Comparison of ENCODE assay signal across 12 cellular contexts in genomic region chr15:43689607-43690301, GRCh38. TPM values are rescaled to one million over a fixed set of nuclear protein-coding genes. Genes with fewer than 3 reads are reported as not detected.
DNase-seq lines count a peak whose midpoint lies in the region; ATAC-seq, FAIRE-seq and TF ChIP-seq lines count a peak whose summit lies in the region.
"Not testable (repeated sequence)": the region's sequence is repeated elsewhere in the genome, so short reads cannot be mapped to it uniquely, and the experiment has no call there.
"Had no signal": no experiment of that assay in that cellular context is flagged by ENCODE, and none has a peak within 500 bp of the region (broad histone marks: within the 10 kb centered on the region; RNA-seq: fewer than 3 reads in every experiment).

No MANE protein-coding gene starts in this region.

- not testable (repeated sequence) for TF ChIP-seq POLR2A in body of pancreas (IDR thresholded peaks at IDR 0.05); HepG2 (IDR thresholded peaks at IDR 0.05; ENCODE audit: insufficient read depth in 1 of 2, low read depth in 2 of 2, low read length in 2 of 2)

- H3K27me3 ChIP-seq in PC-3 (ENCODE audit: low read length); body of pancreas; HepG2 (ENCODE audit: control insufficient read depth in 1 of 2, insufficient read depth in 2 of 2, low read length in 2 of 2): not testable (repeated sequence)

- not testable (repeated sequence) for H3K4me3 ChIP-seq in PC-3 (ENCODE audit: low read length); body of pancreas; HepG2 (replicated peaks in 1 of 3; ENCODE audit: insufficient read depth in 1 of 3, low read depth in 2 of 3, low read length in 3 of 3)

- peak; percentile 99 for FAIRE-seq in HepG2 (lab: Jason Lieb, UNC)
- peak; percentile 94 for FAIRE-seq in urothelium cell line (lab: Jason Lieb, UNC)

- ATAC-seq in GM18867 (IDR thresholded peaks at IDR 0.05; ENCODE audit: unreplicated experiment) (peak; percentile 97), GM21367 (IDR thresholded peaks at IDR 0.05; ENCODE audit: unreplicated experiment) (peak; percentile 89), HG02678 (IDR thresholded peaks at IDR 0.05; ENCODE audit: unreplicated experiment) (peak; percentile 97), HG03135 (IDR thresholded peaks at IDR 0.05; ENCODE audit: unreplicated experiment) (peak; percentile 96), PC-3 (peak; percentile 93), body of pancreas (peak; percentile 96), HepG2 (peak; percentile 94)

- BruUV-seq in PC-3 (replicated peaks; lab: Mats Ljungman, UMichigan); HepG2 (replicated peaks; lab: Mats Ljungman, UMichigan): not testable (repeated sequence)

- H2AFZ ChIP-seq in PC-3 (ENCODE audit: low read length); HepG2 (ENCODE audit: low read length): not testable (repeated sequence)

- H3K9me2 ChIP-seq in PC-3 (replicated peaks; ENCODE audit: low read length): not testable (repeated sequence)

- not testable (repeated sequence) for H3K79me2 ChIP-seq in PC-3 (ENCODE audit: low read length); HepG2 (ENCODE audit: insufficient read depth, low read length)

- WGBS in body of pancreas, 2 donors: no CpG with 5 or more reads among the region's 54 CpGs
- WGBS in HepG2 (ENCODE audit: low lambda C conversion rate): no CpG with 5 or more reads among the region's 54 CpGs

- CTCF ChIA-PET in PC-3 (lab: Charles Lee); HepG2 (lab: Yijun Ruan, JAX; ENCODE audit: low intra/inter-chr PET ratio, low total read pairs): not testable (repeated sequence)

- not testable (repeated sequence) for H3K9ac ChIP-seq in PC-3 (ENCODE audit: low read length); HepG2 (ENCODE audit: insufficient read depth, low read depth, low read length)

- in situ Hi-C loops in HepG2 (cut with HindIII; ENCODE audit: extremely low pct_ligation_motif_present, low pct_unique_long_range_greater_than_20kb): not testable (repeated sequence)

- not testable (repeated sequence) for H4K20me1 ChIP-seq in PC-3 (ENCODE audit: low read length); HepG2 (ENCODE audit: insufficient read depth, low read length)

- not testable (repeated sequence) for H3K36me3 ChIP-seq in PC-3 (ENCODE audit: low read depth, low read length); body of pancreas (replicated peaks in 1 of 2; ENCODE audit: insufficient read depth in 1 of 2, low read depth in 2 of 2); HepG2 (replicated peaks in 1 of 2; ENCODE audit: control insufficient read depth in 1 of 2, insufficient read depth in 2 of 2, low read length in 2 of 2)

- H3K4me2 ChIP-seq in PC-3 (ENCODE audit: low read length); HepG2 (ENCODE audit: low read depth, low read length): not testable (repeated sequence)

- not testable (repeated sequence) for TF ChIP-seq EP300 in HepG2 (IDR thresholded peaks at IDR 0.05; ENCODE audit: low read depth in 2 of 2, low read length in 2 of 2); HepG2 (CRISPR knock-in tag; IDR thresholded peaks at IDR 0.05; ENCODE audit: borderline replicate concordance)

- not testable (repeated sequence) for H3K9me3 ChIP-seq in PC-3 (ENCODE audit: low read length); body of pancreas; HepG2 (ENCODE audit: low read length)

- not testable (repeated sequence) for H3K4me1 ChIP-seq in PC-3 (ENCODE audit: insufficient read depth, low read length); body of pancreas; HepG2 (ENCODE audit: insufficient read depth, low read length)

- H3K27ac ChIP-seq in PC-3 (ENCODE audit: low read length); body of pancreas; HepG2 (ENCODE audit: extremely low read length, insufficient read depth, low read length): not testable (repeated sequence)

- POLR2A ChIA-PET in PC-3 (lab: Charles Lee; ENCODE audit: unreplicated experiment); HepG2 (lab: Yijun Ruan, JAX): not testable (repeated sequence)

- intact Hi-C loops in PC-3 (cut with micrococcal nuclease); body of pancreas (cut with DNase I); HepG2 (cut with micrococcal nuclease; ENCODE audit: unreplicated experiment): not testable (repeated sequence)

- H3F3A ChIP-seq in PC-3 (ENCODE audit: low read length, unreplicated experiment): not testable (repeated sequence)

- DNase-seq in PC-3; body of pancreas; HepG2 (ENCODE audit: low spot score); urothelium cell line (ENCODE audit: low spot score): not testable (repeated sequence)

- TF ChIP-seq RAD21 in HepG2 (CRISPR knock-in tag; IDR thresholded peaks at IDR 0.05): not testable (repeated sequence)

- TF ChIP-seq CTCF in PC-3 (conservative IDR thresholded peaks at IDR 0.05; ENCODE audit: low read depth, low read length); body of pancreas (IDR thresholded peaks at IDR 0.05); HepG2 (CRISPR knock-in tag; IDR thresholded peaks at IDR 0.05): not testable (repeated sequence)

RNA-seq across cellular contexts. Expression of gene CKMT1A, which starts 3.9 kb away (rescaled TPM):
- 1.7 and 4.4 TPM in 2 replicates for total RNA-seq in PC-3 (2014; rRNA removed)
- 1 to 10 TPM in 1 of 2 donors, not detected in 1; 2.6 TPM for total RNA-seq in body of pancreas
- total RNA-seq in HepG2 (2016; rRNA removed; fragmentation: Illumina TruSeq; extraction: Trizol): 0.13 TPM in 1 of 2 replicates, not detected in the other
- not detected in 2 replicates for total RNA-seq in HepG2 (2016; cell fraction: cytosol; rRNA removed; fragmentation: Illumina TruSeq; extraction: Trizol; ENCODE audit: low read depth)
- total RNA-seq in HepG2 (2016; cell fraction: insoluble cytoplasmic fraction; rRNA removed; fragmentation: Illumina TruSeq; extraction: Trizol): 0.22 TPM in 1 of 2 replicates, not detected in the other
- total RNA-seq in HepG2 (2016; cell fraction: membrane; rRNA removed; fragmentation: Illumina TruSeq; extraction: Trizol): not detected in 2 replicates
- total RNA-seq in HepG2 (2016; cell fraction: nucleus; rRNA removed; fragmentation: Illumina TruSeq; extraction: Trizol): 0.41 TPM in 1 of 2 replicates, not detected in the other
- 0.46 TPM in 1 of 2 replicates, not detected in the other for polyA plus RNA-seq in HepG2 (2011; rRNA removed)
- 0.03 and 0.27 TPM in 2 replicates for polyA plus RNA-seq in HepG2 (2011; cell fraction: cytosol; rRNA removed)
- polyA plus RNA-seq in HepG2 (2011; cell fraction: nucleus; rRNA removed): 0.11 and 0.23 TPM in 2 replicates
- polyA plus RNA-seq in HepG2 (2012): 0.17 and 0.34 TPM in 2 replicates
- 0.09 and 0.27 TPM in 2 replicates for polyA plus RNA-seq in HepG2 (2016; cell fraction: cytosol; fragmentation: Illumina TruSeq; extraction: Trizol; ENCODE audit: low read depth)
- polyA plus RNA-seq in HepG2 (2016; cell fraction: insoluble cytoplasmic fraction; fragmentation: Illumina TruSeq; extraction: Trizol; ENCODE audit: low read depth): 0.20 and 0.40 TPM in 2 replicates
- 0.12 TPM in 1 of 2 replicates, not detected in the other for polyA plus RNA-seq in HepG2 (2016; cell fraction: membrane; fragmentation: Illumina TruSeq; extraction: Trizol; ENCODE audit: low read depth)
- polyA plus RNA-seq in HepG2 (2016; cell fraction: nucleus; fragmentation: Illumina TruSeq; extraction: Trizol; ENCODE audit: insufficient read depth, low read depth): 1.4 TPM in 1 of 2 replicates, not detected in the other
- polyA minus RNA-seq in HepG2 (2011; rRNA and poly(A)+ RNA removed; ENCODE audit: low replicate concordance): 1.8 and 2.1 TPM in 2 replicates
- 0.70 TPM in 1 of 2 replicates, not detected in the other for polyA minus RNA-seq in HepG2 (2011; cell fraction: cytosol; rRNA and poly(A)+ RNA removed)
- not detected in 2 replicates for polyA minus RNA-seq in HepG2 (2011; cell fraction: nucleus; rRNA and poly(A)+ RNA removed)
- total RNA-seq: activated CD8-positive, alpha-beta memory T cell treated with anti-CD3 and anti-CD28 coated beads for 36 hours; fibroblast of villous mesenchyme; LHCN-M2 had no signal
- polyA plus RNA-seq: CD14-positive monocyte had no signal

RNA-seq across cellular contexts. Expression of gene CATSPER2, which starts 41.1 kb away (rescaled TPM):
- total RNA-seq in PC-3 (2014; rRNA removed): 0.55 and 4.0 TPM in 2 replicates
- 10 to 100 TPM in 1 of 2 donors, 1 to 10 TPM in 1; 8.3 to 16.2 TPM for total RNA-seq in body of pancreas
- total RNA-seq in HepG2 (2016; rRNA removed; fragmentation: Illumina TruSeq; extraction: Trizol): 0.53 and 0.66 TPM in 2 replicates
- total RNA-seq in HepG2 (2016; cell fraction: cytosol; rRNA removed; fragmentation: Illumina TruSeq; extraction: Trizol; ENCODE audit: low read depth): 0.18 and 0.20 TPM in 2 replicates
- 0.62 and 1.6 TPM in 2 replicates for total RNA-seq in HepG2 (2016; cell fraction: insoluble cytoplasmic fraction; rRNA removed; fragmentation: Illumina TruSeq; extraction: Trizol)
- 0.07 and 0.49 TPM in 2 replicates for total RNA-seq in HepG2 (2016; cell fraction: membrane; rRNA removed; fragmentation: Illumina TruSeq; extraction: Trizol)
- 2.1 and 2.3 TPM in 2 replicates for total RNA-seq in HepG2 (2016; cell fraction: nucleus; rRNA removed; fragmentation: Illumina TruSeq; extraction: Trizol)
- polyA plus RNA-seq in HepG2 (2011; rRNA removed): 0.28 and 0.78 TPM in 2 replicates
- 0.21 and 0.37 TPM in 2 replicates for polyA plus RNA-seq in HepG2 (2011; cell fraction: cytosol; rRNA removed)
- polyA plus RNA-seq in HepG2 (2011; cell fraction: nucleus; rRNA removed): 1.3 and 1.8 TPM in 2 replicates
- polyA plus RNA-seq in HepG2 (2012): 0.81 and 1.1 TPM in 2 replicates
- polyA plus RNA-seq in HepG2 (2016; cell fraction: cytosol; fragmentation: Illumina TruSeq; extraction: Trizol; ENCODE audit: low read depth): not detected in 2 replicates
- 0.09 and 1.2 TPM in 2 replicates for polyA plus RNA-seq in HepG2 (2016; cell fraction: insoluble cytoplasmic fraction; fragmentation: Illumina TruSeq; extraction: Trizol; ENCODE audit: low read depth)
- polyA plus RNA-seq in HepG2 (2016; cell fraction: membrane; fragmentation: Illumina TruSeq; extraction: Trizol; ENCODE audit: low read depth): 0.07 and 0.17 TPM in 2 replicates
- polyA plus RNA-seq in HepG2 (2016; cell fraction: nucleus; fragmentation: Illumina TruSeq; extraction: Trizol; ENCODE audit: insufficient read depth, low read depth): 4.7 and 4.8 TPM in 2 replicates
- polyA minus RNA-seq in HepG2 (2011; rRNA and poly(A)+ RNA removed; ENCODE audit: low replicate concordance): 2.1 and 28.7 TPM in 2 replicates
- polyA minus RNA-seq in HepG2 (2011; cell fraction: cytosol; rRNA and poly(A)+ RNA removed): 0.53 TPM in 1 of 2 replicates, not detected in the other
- polyA minus RNA-seq in HepG2 (2011; cell fraction: nucleus; rRNA and poly(A)+ RNA removed): 1.4 and 2.7 TPM in 2 replicates
- polyA plus RNA-seq: CD14-positive monocyte had no signal

RNA-seq across cellular contexts. Expression of gene PDIA3, which starts 56.5 kb away (rescaled TPM):
- total RNA-seq in PC-3 (2014; rRNA removed) (187 and 210 TPM in 2 replicates), body of pancreas (10 to 100 TPM; 80.7 to 89.3 TPM), HepG2 (2016; rRNA removed; fragmentation: Illumina TruSeq; extraction: Trizol) (210 and 433 TPM in 2 replicates)
- total RNA-seq in HepG2 (2016; cell fraction: cytosol; rRNA removed; fragmentation: Illumina TruSeq; extraction: Trizol; ENCODE audit: low read depth): 12.7 and 13.8 TPM in 2 replicates
- total RNA-seq in HepG2 (2016; cell fraction: insoluble cytoplasmic fraction; rRNA removed; fragmentation: Illumina TruSeq; extraction: Trizol): 183 and 445 TPM in 2 replicates
- 33.7 and 42.9 TPM in 2 replicates for total RNA-seq in HepG2 (2016; cell fraction: membrane; rRNA removed; fragmentation: Illumina TruSeq; extraction: Trizol)
- total RNA-seq in HepG2 (2016; cell fraction: nucleus; rRNA removed; fragmentation: Illumina TruSeq; extraction: Trizol): 353 and 410 TPM in 2 replicates
- 198 and 238 TPM in 2 replicates for polyA plus RNA-seq in HepG2 (2011; rRNA removed)
- 75.2 and 130 TPM in 2 replicates for polyA plus RNA-seq in HepG2 (2011; cell fraction: cytosol; rRNA removed)
- 59.8 and 75.6 TPM in 2 replicates for polyA plus RNA-seq in HepG2 (2011; cell fraction: nucleus; rRNA removed)
- 499 and 545 TPM in 2 replicates for polyA plus RNA-seq in HepG2 (2012)
- polyA plus RNA-seq in HepG2 (2016; cell fraction: cytosol; fragmentation: Illumina TruSeq; extraction: Trizol; ENCODE audit: low read depth): 29.1 and 30.8 TPM in 2 replicates
- 242 and 258 TPM in 2 replicates for polyA plus RNA-seq in HepG2 (2016; cell fraction: insoluble cytoplasmic fraction; fragmentation: Illumina TruSeq; extraction: Trizol; ENCODE audit: low read depth)
- polyA plus RNA-seq in HepG2 (2016; cell fraction: membrane; fragmentation: Illumina TruSeq; extraction: Trizol; ENCODE audit: low read depth): 44.4 and 48.4 TPM in 2 replicates
- 667 and 733 TPM in 2 replicates for polyA plus RNA-seq in HepG2 (2016; cell fraction: nucleus; fragmentation: Illumina TruSeq; extraction: Trizol; ENCODE audit: insufficient read depth, low read depth)
- polyA minus RNA-seq in HepG2 (2011; rRNA and poly(A)+ RNA removed; ENCODE audit: low replicate concordance): 14.8 and 51.5 TPM in 2 replicates
- polyA minus RNA-seq in HepG2 (2011; cell fraction: cytosol; rRNA and poly(A)+ RNA removed): 101 and 125 TPM in 2 replicates
- polyA minus RNA-seq in HepG2 (2011; cell fraction: nucleus; rRNA and poly(A)+ RNA removed): 36.3 and 49.1 TPM in 2 replicates
